Comparison of ENCODE assay signal across 1 cellular context in the genomic region with DNA sequence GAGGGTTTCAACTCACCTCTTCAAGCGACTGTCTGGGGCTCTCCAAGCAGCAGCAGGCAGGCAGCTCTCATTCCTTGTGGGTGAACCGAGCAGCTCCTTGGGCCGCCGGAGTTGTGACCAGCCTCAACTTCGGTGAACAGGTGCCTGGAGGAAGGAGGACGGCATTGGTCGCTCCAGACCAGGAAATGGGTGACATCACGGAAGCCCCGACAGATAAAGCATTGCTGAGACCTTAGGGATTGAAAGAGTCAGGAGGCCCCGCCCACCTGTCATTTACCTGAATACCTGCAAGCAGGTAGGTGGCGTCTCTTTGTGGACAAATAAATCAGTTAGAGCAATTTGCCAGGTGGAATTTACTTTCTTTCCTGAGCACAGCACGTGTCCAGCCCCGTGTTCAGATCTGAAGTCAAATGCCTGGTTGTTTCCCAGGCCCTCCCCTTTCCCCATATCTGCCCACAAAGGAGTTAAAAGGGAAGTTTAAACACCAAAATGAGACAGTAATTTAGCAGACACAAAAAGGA.
TF ChIP-seq lines count a peak whose summit lies in the region.

LNX1 (minus strand) TSS at position 115 of the 521 bp plus-strand sequence. CDS start 17,484 bp downstream, outside the sequence.

TF ChIP-seq in K562, 482 proteins besides CTCF, POLR2A, EP300 and RAD21 (continued from another document):
- TF ChIP-seq, protein P1, sequence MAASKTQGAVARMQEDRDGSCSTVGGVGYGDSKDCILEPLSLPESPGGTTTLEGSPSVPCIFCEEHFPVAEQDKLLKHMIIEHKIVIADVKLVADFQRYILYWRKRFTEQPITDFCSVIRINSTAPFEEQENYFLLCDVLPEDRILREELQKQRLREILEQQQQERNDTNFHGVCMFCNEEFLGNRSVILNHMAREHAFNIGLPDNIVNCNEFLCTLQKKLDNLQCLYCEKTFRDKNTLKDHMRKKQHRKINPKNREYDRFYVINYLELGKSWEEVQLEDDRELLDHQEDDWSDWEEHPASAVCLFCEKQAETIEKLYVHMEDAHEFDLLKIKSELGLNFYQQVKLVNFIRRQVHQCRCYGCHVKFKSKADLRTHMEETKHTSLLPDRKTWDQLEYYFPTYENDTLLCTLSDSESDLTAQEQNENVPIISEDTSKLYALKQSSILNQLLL (CRISPR knock-in tag; IDR thresholded peaks at IDR 0.05; ENCODE audit: borderline replicate concordance) = no peak
- TF ChIP-seq ZNF644 (tag; IDR thresholded peaks at IDR 0.05; ENCODE audit: low read depth) (no peak), E2F3 (CRISPR knock-in tag; IDR thresholded peaks at IDR 0.05) (0 out of 2 replicates have a peak, but pooled peaks have one; percentile 9), ZFPM2 (CRISPR knock-in tag; IDR thresholded peaks at IDR 0.05) (0 out of 2 replicates have a peak, but pooled peaks have one; percentile 50), ZNF146 (CRISPR knock-in tag; IDR thresholded peaks at IDR 0.05; ENCODE audit: unreplicated experiment) (no peak), NR3C1 (CRISPR knock-in tag; IDR thresholded peaks at IDR 0.05) (no peak), CREB5 (CRISPR knock-in tag; IDR thresholded peaks at IDR 0.05) (no peak), HDAC1 (IDR thresholded peaks at IDR 0.05) (no peak), SRSF7 (optimal IDR thresholded peaks at IDR 0.05; ENCODE audit: low read depth, low read length) (no peak)
- TF ChIP-seq, protein P2, sequence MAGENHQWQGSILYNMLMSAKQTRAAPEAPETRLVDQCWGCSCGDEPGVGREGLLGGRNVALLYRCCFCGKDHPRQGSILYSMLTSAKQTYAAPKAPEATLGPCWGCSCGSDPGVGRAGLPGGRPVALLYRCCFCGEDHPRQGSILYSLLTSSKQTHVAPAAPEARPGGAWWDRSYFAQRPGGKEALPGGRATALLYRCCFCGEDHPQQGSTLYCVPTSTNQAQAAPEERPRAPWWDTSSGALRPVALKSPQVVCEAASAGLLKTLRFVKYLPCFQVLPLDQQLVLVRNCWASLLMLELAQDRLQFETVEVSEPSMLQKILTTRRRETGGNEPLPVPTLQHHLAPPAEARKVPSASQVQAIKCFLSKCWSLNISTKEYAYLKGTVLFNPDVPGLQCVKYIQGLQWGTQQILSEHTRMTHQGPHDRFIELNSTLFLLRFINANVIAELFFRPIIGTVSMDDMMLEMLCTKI (IDR thresholded peaks at IDR 0.05; ENCODE audit: partially characterized antibody) = no peak
- TF ChIP-seq, protein P3, sequence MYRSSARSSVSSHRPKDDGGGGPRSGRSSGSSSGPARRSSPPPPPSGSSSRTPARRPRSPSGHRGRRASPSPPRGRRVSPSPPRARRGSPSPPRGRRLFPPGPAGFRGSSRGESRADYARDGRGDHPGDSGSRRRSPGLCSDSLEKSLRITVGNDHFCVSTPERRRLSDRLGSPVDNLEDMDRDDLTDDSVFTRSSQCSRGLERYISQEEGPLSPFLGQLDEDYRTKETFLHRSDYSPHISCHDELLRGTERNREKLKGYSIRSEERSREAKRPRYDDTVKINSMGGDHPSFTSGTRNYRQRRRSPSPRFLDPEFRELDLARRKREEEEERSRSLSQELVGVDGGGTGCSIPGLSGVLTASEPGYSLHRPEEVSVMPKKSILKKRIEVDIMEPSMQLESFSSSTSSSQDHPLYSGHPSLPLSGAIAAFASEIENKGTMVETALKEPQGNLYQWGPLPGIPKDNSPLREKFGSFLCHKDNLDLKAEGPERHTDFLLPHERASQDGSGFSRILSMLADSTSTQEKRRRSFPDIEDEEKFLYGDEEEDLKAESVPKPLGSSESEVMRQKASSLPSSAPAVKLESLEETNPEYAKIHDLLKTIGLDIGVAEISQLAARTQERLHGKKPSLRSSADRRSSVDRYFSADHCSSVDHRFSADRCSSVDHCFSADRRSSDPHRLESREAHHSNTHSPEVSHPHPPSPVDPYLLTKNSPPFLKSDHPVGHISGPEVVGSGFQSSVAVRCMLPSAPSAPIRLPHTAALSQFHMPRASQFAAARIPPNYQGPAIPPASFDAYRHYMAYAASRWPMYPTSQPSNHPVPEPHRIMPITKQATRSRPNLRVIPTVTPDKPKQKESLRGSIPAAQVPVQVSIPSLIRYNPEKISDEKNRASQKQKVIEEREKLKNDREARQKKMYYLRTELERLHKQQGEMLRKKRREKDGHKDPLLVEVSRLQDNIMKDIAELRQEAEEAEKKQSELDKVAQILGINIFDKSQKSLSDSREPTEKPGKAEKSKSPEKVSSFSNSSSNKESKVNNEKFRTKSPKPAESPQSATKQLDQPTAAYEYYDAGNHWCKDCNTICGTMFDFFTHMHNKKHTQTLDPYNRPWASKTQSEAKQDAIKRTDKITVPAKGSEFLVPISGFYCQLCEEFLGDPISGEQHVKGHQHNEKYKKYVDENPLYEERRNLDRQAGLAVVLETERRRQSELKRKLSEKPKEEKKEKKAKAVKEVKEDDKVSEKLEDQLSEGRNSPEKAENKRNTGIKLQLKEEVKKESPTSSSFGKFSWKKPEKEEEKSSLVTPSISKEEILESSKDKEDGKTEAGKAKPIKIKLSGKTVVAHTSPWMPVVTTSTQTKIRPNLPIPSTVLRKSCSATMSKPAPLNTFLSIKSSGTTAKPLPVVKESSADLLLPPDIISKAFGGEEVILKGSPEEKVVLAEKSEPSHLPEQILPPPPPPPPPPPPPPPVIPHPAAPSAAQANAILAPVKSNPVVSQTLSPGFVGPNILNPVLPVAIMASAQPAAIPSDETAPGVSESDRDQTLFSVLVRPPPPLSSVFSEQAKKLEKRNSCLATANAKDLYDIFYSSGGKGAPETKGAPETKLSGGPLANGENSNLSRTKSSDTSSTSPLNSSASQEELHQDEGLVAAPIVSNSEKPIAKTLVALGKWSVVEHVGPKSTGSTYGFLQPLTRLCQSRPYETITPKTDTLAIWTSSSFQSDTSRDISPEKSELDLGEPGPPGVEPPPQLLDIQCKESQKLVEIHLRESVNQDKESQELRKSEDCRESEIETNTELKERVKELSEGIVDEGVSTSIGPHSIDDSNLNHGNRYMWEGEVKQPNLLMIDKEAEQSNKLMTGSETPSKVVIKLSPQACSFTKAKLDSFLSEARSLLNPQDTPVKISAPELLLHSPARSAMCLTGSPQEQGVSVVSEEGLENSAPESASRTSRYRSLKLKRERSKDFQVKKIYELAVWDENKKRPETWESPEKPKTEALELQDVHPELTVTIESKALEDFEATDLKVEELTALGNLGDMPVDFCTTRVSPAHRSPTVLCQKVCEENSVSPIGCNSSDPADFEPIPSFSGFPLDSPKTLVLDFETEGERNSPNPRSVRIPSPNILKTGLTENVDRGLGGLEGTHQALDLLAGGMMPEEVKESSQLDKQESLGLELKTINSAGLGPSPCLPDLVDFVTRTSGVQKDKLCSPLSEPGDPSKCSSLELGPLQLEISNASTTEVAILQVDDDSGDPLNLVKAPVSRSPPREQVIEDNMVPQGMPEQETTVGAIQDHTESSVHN (IDR thresholded peaks at IDR 0.05; ENCODE audit: borderline replicate concordance in 1 of 2, low read depth in 1 of 2) = no peak
TF ChIP-seq in K562: peak in this region for 38.
